Comparison of ENCODE assay signal across 1 cellular context in the genomic region with DNA sequence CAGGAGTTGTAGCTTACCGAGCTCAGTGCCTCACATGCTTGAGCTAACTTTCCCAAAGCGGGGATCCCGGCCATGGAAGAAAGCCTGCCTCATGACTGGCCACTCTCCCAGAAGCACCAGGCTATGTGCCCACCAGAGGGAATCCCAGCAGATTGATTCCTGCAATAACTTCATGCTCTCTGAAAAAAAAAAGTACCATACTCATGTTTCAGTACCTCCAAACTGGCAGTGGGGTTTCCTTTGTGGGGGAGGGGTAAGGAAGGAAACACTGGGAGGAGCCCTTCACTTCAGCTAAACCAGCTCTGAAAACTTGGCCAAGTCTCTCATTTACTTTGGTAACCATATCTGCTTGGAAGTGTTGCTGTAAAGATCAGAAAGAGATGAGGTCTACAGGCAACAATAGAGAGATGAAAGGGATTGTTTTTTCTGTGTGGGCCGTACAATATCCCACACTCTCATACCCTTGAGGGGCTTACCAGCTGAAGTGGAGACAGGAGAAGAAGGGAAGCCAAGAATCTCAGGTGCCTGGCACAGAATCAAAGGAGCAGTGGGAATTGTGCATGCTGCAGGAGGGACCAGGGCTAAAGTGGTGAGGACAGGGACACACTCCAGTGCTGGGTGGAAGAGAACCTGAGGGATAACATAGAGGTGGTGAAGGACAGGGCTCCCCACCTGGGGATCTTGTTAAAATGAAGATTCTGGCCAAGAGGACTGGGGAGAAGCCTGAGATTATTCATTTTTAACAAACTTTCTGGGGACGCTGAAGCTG.
TF ChIP-seq lines count a peak whose summit lies in the region.

No MANE protein-coding gene starts in this region.

TF ChIP-seq in GM23338, 12 proteins besides CTCF, POLR2A, EP300 and RAD21 (continued from another document):
- TF ChIP-seq, protein P1, sequence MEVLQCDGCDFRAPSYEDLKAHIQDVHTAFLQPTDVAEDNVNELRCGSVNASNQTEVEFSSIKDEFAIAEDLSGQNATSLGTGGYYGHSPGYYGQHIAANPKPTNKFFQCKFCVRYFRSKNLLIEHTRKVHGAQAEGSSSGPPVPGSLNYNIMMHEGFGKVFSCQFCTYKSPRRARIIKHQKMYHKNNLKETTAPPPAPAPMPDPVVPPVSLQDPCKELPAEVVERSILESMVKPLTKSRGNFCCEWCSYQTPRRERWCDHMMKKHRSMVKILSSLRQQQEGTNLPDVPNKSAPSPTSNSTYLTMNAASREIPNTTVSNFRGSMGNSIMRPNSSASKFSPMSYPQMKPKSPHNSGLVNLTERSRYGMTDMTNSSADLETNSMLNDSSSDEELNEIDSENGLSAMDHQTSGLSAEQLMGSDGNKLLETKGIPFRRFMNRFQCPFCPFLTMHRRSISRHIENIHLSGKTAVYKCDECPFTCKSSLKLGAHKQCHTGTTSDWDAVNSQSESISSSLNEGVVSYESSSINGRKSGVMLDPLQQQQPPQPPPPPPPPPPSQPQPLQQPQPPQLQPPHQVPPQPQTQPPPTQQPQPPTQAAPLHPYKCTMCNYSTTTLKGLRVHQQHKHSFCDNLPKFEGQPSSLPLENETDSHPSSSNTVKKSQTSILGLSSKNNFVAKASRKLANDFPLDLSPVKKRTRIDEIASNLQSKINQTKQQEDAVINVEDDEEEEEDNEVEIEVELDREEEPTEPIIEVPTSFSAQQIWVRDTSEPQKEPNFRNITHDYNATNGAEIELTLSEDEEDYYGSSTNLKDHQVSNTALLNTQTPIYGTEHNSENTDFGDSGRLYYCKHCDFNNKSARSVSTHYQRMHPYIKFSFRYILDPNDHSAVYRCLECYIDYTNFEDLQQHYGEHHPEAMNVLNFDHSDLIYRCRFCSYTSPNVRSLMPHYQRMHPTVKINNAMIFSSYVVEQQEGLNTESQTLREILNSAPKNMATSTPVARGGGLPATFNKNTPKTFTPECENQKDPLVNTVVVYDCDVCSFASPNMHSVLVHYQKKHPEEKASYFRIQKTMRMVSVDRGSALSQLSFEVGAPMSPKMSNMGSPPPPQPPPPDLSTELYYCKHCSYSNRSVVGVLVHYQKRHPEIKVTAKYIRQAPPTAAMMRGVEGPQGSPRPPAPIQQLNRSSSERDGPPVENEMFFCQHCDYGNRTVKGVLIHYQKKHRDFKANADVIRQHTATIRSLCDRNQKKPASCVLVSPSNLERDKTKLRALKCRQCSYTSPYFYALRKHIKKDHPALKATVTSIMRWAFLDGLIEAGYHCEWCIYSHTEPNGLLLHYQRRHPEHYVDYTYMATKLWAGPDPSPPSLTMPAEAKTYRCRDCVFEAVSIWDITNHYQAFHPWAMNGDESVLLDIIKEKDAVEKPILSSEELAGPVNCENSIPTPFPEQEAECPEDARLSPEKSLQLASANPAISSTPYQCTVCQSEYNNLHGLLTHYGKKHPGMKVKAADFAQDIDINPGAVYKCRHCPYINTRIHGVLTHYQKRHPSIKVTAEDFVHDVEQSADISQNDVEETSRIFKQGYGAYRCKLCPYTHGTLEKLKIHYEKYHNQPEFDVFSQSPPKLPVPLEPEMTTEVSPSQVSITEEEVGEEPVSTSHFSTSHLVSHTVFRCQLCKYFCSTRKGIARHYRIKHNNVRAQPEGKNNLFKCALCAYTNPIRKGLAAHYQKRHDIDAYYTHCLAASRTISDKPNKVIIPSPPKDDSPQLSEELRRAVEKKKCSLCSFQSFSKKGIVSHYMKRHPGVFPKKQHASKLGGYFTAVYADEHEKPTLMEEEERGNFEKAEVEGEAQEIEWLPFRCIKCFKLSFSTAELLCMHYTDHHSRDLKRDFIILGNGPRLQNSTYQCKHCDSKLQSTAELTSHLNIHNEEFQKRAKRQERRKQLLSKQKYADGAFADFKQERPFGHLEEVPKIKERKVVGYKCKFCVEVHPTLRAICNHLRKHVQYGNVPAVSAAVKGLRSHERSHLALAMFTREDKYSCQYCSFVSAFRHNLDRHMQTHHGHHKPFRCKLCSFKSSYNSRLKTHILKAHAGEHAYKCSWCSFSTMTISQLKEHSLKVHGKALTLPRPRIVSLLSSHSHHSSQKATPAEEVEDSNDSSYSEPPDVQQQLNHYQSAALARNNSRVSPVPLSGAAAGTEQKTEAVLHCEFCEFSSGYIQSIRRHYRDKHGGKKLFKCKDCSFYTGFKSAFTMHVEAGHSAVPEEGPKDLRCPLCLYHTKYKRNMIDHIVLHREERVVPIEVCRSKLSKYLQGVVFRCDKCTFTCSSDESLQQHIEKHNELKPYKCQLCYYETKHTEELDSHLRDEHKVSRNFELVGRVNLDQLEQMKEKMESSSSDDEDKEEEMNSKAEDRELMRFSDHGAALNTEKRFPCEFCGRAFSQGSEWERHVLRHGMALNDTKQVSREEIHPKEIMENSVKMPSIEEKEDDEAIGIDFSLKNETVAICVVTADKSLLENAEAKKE (CRISPR knock-in tag; IDR thresholded peaks at IDR 0.05) = no peak
- TF ChIP-seq, protein P2, sequence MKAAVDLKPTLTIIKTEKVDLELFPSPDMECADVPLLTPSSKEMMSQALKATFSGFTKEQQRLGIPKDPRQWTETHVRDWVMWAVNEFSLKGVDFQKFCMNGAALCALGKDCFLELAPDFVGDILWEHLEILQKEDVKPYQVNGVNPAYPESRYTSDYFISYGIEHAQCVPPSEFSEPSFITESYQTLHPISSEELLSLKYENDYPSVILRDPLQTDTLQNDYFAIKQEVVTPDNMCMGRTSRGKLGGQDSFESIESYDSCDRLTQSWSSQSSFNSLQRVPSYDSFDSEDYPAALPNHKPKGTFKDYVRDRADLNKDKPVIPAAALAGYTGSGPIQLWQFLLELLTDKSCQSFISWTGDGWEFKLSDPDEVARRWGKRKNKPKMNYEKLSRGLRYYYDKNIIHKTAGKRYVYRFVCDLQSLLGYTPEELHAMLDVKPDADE (IDR thresholded peaks at IDR 0.05) = no peak
- TF ChIP-seq ZNF114 (CRISPR knock-in tag; IDR thresholded peaks at IDR 0.05) = no peak
